In genomic region chr3:192410684-192410960, GRCh38 we compare ENCODE assay signal across 22 cellular contexts.
DNase-seq lines count a peak whose midpoint lies in the region; TF ChIP-seq lines count a peak whose summit lies in the region.
"Had no signal": no experiment of that assay in that cellular context is flagged by ENCODE, and none has a peak within 500 bp of the region (broad histone marks: within the 10 kb centered on the region; RNA-seq: fewer than 3 reads in every experiment).

No MANE protein-coding gene starts in this region.

- no peaks in the 10 kb centered on the region for H3K27me3 ChIP-seq in KMS-11 (ENCODE audit: insufficient read depth, low read depth)
- H3K27me3 ChIP-seq in endodermal cell (ENCODE audit: control insufficient read depth, insufficient read depth, low read length, poor library complexity, severe bottlenecking) = peaks cover 36% of the 10 kb centered on the region
- H3K27me3 ChIP-seq in suprapubic skin = peaks cover 52% of the 10 kb centered on the region
- H3K27me3 ChIP-seq: body of pancreas had no signal

- no peaks in the 10 kb centered on the region for H4K20me1 ChIP-seq in KMS-11 (ENCODE audit: insufficient read depth)

- H3K27me3 Mint-ChIP-seq in endodermal cell (ENCODE audit: insufficient read depth) = peaks cover 42% of the 10 kb centered on the region
- peaks cover 66% of the 10 kb centered on the region for H3K27me3 Mint-ChIP-seq in mesothelial cell of epicardium (ENCODE audit: low read depth)

- peaks cover 2% of the 10 kb centered on the region for H3K36me3 Mint-ChIP-seq in endodermal cell (ENCODE audit: low read depth)
- no peaks in the 10 kb centered on the region for H3K36me3 Mint-ChIP-seq in mesothelial cell of epicardium
- H3K36me3 Mint-ChIP-seq: activated naive CD8-positive, alpha-beta T cell treated with anti-CD3 and anti-CD28 coated beads, Interleukin-2, amount 10 ng/mL, durations not matched to agents 7 days and 5 days; CD4-positive, alpha-beta memory T cell had no signal

- no peak for TF ChIP-seq EP300 in suprapubic skin (IDR thresholded peaks at IDR 0.05)

- H3K4me3 Mint-ChIP-seq in endodermal cell = peak overlapping the region; percentile 84
- peak overlapping the region; percentile 66 for H3K4me3 Mint-ChIP-seq in mesothelial cell of epicardium
- H3K4me3 Mint-ChIP-seq: activated CD4-positive, alpha-beta T cell treated with anti-CD3 and anti-CD28 coated beads for 36 hours; activated naive CD8-positive, alpha-beta T cell treated with anti-CD3 and anti-CD28 coated beads, Interleukin-2, amount 10 ng/mL, durations not matched to agents 7 days and 5 days; activated T-helper 1 cell treated with anti-CD3 and anti-CD28 coated beads, Interleukin-12 subunit alpha, Interleukin-12 subunit beta, Interleukin-2, Interleukin-4 antibody, amounts not matched to agents 30 ng/mL and 10 ng/mL and 1 ng/mL, durations not matched to agents 14 hours and 24 hours and 36 hours; CD4-positive, alpha-beta memory T cell; stimulated activated naive CD8-positive, alpha-beta T cell treated with anti-CD3 and anti-CD28 coated beads, Interleukin-15, Interleukin-2, amounts not matched to agents 100 ng/mL and 50 ng/mL, for 24 hours had no signal

- H3K27ac Mint-ChIP-seq in endodermal cell (no peak overlapping the region), mesothelial cell of epicardium (no peak overlapping the region)
- H3K27ac Mint-ChIP-seq: activated CD4-positive, alpha-beta T cell treated with anti-CD3 and anti-CD28 coated beads for 36 hours; activated naive CD8-positive, alpha-beta T cell treated with anti-CD3 and anti-CD28 coated beads, Interleukin-2, amount 10 ng/mL, durations not matched to agents 7 days and 5 days; activated T-helper 1 cell treated with anti-CD3 and anti-CD28 coated beads, Interleukin-12 subunit alpha, Interleukin-12 subunit beta, Interleukin-2, Interleukin-4 antibody, amounts not matched to agents 30 ng/mL and 10 ng/mL and 1 ng/mL, durations not matched to agents 14 hours and 24 hours and 36 hours; CD4-positive, alpha-beta memory T cell; stimulated activated naive CD8-positive, alpha-beta T cell treated with anti-CD3 and anti-CD28 coated beads, Interleukin-15, Interleukin-2, amounts not matched to agents 100 ng/mL and 50 ng/mL, for 24 hours had no signal

- H3K4me1 ChIP-seq in KMS-11 (ENCODE audit: low read depth, poor library complexity, severe bottlenecking) (no peaks in the 10 kb centered on the region), endodermal cell (ENCODE audit: control insufficient read depth, insufficient read depth, low read length) (peaks cover 7% of the 10 kb centered on the region), suprapubic skin (peaks cover 25% of the 10 kb centered on the region)

- no peak overlapping the region for H3K9ac ChIP-seq in KMS-11
- H3K9ac ChIP-seq in endodermal cell (ENCODE audit: extremely low read depth, low read length, poor library complexity, severe bottlenecking) = no peak overlapping the region

- H3K4me3 ChIP-seq in KMS-11 (IDR thresholded peaks at IDR 0.05; ENCODE audit: insufficient read depth, low read depth, low read length) (no peak overlapping the region), endodermal cell (ENCODE audit: low read length) (peak overlapping the region; percentile 91), suprapubic skin (peak overlapping the region; percentile 48)

- H3K79me2 ChIP-seq in KMS-11 (ENCODE audit: insufficient read depth, low read depth) = no peaks in the 10 kb centered on the region

- H3K4me2 ChIP-seq in KMS-11 = peak overlapping the region; percentile 87

- TF ChIP-seq CTCF in KMS-11 (conservative IDR thresholded peaks at IDR 0.05; ENCODE audit: low read depth, low read length) (no peak), endodermal cell (conservative IDR thresholded peaks at IDR 0.05) (no peak), mesothelial cell of epicardium (IDR thresholded peaks at IDR 0.05; ENCODE audit: unreplicated experiment) (no peak), suprapubic skin (IDR thresholded peaks at IDR 0.05) (no peak)

- H3K9me3 Mint-ChIP-seq in endodermal cell (no peaks in the 10 kb centered on the region), mesothelial cell of epicardium (no peaks in the 10 kb centered on the region)
- H3K9me3 Mint-ChIP-seq: activated naive CD8-positive, alpha-beta T cell treated with anti-CD3 and anti-CD28 coated beads, Interleukin-2, amount 10 ng/mL, durations not matched to agents 7 days and 5 days; activated T-helper 1 cell treated with anti-CD3 and anti-CD28 coated beads, Interleukin-12 subunit alpha, Interleukin-12 subunit beta, Interleukin-2, Interleukin-4 antibody, amounts not matched to agents 30 ng/mL and 10 ng/mL and 1 ng/mL, durations not matched to agents 14 hours and 24 hours and 36 hours; stimulated activated naive CD8-positive, alpha-beta T cell treated with anti-CD3 and anti-CD28 coated beads, Interleukin-15, Interleukin-2, amounts not matched to agents 100 ng/mL and 50 ng/mL, for 24 hours had no signal

- DNase-seq in endodermal cell (no peak), mesothelial cell of epicardium (ENCODE audit: low spot score in 2 of 2, unreplicated experiment in 2 of 2) (no peak), suprapubic skin (ENCODE audit: low spot score in 2 of 2) (no peak), T-helper 9 cell (no peak), GOT3 (lab: John Stamatoyannopoulos, UW) (no peak), NOMO-1 (lab: John Stamatoyannopoulos, UW; ENCODE audit: unreplicated experiment in 2 of 2) (no peak)
- DNase-seq: activated CD4-positive, alpha-beta T cell treated with anti-CD3 and anti-CD28 coated beads for 36 hours; activated naive CD8-positive, alpha-beta T cell treated with anti-CD3 and anti-CD28 coated beads, Interleukin-2, amount 10 ng/mL, durations not matched to agents 7 days and 5 days; body of pancreas; CD4-positive, alpha-beta memory T cell; effector memory CD4-positive, alpha-beta T cell; GF-D8; Kasumi-1; NCI-H187; NCI-H774; SHP77; stimulated activated CD4-positive, alpha-beta T cell treated with anti-CD3 and anti-CD28 coated beads, Interleukin-12 subunit alpha, Interleukin-12 subunit beta, amount 100 ng/mL, for 4 hours had no signal

- WGBS in endodermal cell (ENCODE audit: insufficient coverage in 1 of 2, insufficient read length in 1 of 2), 2 experiments = 88 to 95% methylated on average over 4 to 5 of the region's 5 CpGs
- 65% methylated on average over 5 of the region's 5 CpGs for WGBS in suprapubic skin

- no peak for TF ChIP-seq POLR2A in suprapubic skin (IDR thresholded peaks at IDR 0.05)

- no peaks in the 10 kb centered on the region for H3K36me3 ChIP-seq in KMS-11 (ENCODE audit: insufficient read depth)
- H3K36me3 ChIP-seq in endodermal cell (ENCODE audit: control insufficient read depth, insufficient read depth, low read length) = no peaks in the 10 kb centered on the region
- no peaks in the 10 kb centered on the region for H3K36me3 ChIP-seq in suprapubic skin
- H3K36me3 ChIP-seq: neutrophil, tibial nerve had no signal

- H3K4me1 Mint-ChIP-seq in endodermal cell = peaks cover 44% of the 10 kb centered on the region
- H3K4me1 Mint-ChIP-seq in mesothelial cell of epicardium = peaks cover 9% of the 10 kb centered on the region

- H3K9me3 ChIP-seq in endodermal cell (ENCODE audit: control insufficient read depth, low read length) = no peaks in the 10 kb centered on the region
- no peaks in the 10 kb centered on the region for H3K9me3 ChIP-seq in suprapubic skin
- H3K9me3 ChIP-seq: body of pancreas, neutrophil, tibial nerve had no signal

- H3K27ac ChIP-seq in KMS-11 = no peak overlapping the region
- no peak overlapping the region for H3K27ac ChIP-seq in endodermal cell (ENCODE audit: low read depth, low read length)
- no peak overlapping the region for H3K27ac ChIP-seq in suprapubic skin
- H3K27ac ChIP-seq: body of pancreas, neutrophil, tibial nerve had no signal

- H2AFZ ChIP-seq in KMS-11 (ENCODE audit: low read depth) = peak overlapping the region; percentile 97; the same call in 1 of the 2 replicates
